Comparison of ENCODE assay signal across 15 cellular contexts in genomic region chr13:110251227-110251791, GRCh38. TPM values are rescaled to one million over a fixed set of nuclear protein-coding genes. Genes with fewer than 3 reads are reported as not detected.
DNase-seq lines count a peak whose midpoint lies in the region; ATAC-seq and TF ChIP-seq lines count a peak whose summit lies in the region.
"Had no signal": no experiment of that assay in that cellular context is flagged by ENCODE, and none has a peak within 500 bp of the region (broad histone marks: within the 10 kb centered on the region; RNA-seq: fewer than 3 reads in every experiment).

No MANE protein-coding gene starts in this region.

- H3K4me1 Mint-ChIP-seq in chondrocyte (ENCODE audit: low read depth): peaks cover 77% of the 10 kb centered on the region

- DNase-seq in chondrocyte (ENCODE audit: low spot score) (no peak), mucosa of descending colon (no peak), inferior parietal cortex (ENCODE audit: extremely low spot score) (no peak), glomerular visceral epithelial cell (ENCODE audit: extremely low spot score) (no peak), cortex of kidney (lab: John Stamatoyannopoulos, UW) (no peak)
- no peak for DNase-seq in activated effector memory CD4-positive, alpha-beta T cell treated with Interleukin-2 at 50 U/mL for 16 hours
- DNase-seq: amygdala; midbrain; NCI-H1694 treated with DMSO at 0.1 percent for 48 hours; NCI-H748 treated with DMSO at 0.1 percent for 48 hours; SHP77 treated with DMSO at 0.1 percent for 48 hours; stimulated activated CD4-positive, alpha-beta T cell treated with anti-CD3 and anti-CD28 coated beads, Interleukin-12 subunit alpha, Interleukin-12 subunit beta, amount 100 ng/mL, for 4 hours had no signal

- H3K36me3 Mint-ChIP-seq in chondrocyte (ENCODE audit: low read depth): peaks cover 28% of the 10 kb centered on the region

- H3K4me3 ChIP-seq in mucosa of descending colon: no peak overlapping the region
- peak overlapping the region in 1 of 2 donors; percentile 3 for H3K4me3 ChIP-seq in stomach smooth muscle (ENCODE audit: low read length in 2 of 2)
- H3K4me3 ChIP-seq: BLaER1 treated with 17β-estradiol and CSF1 and Interleukin-3, amounts not matched to agents 10 nM and 100 nM had no signal

- no peaks in the 10 kb centered on the region for H3K27me3 Mint-ChIP-seq in chondrocyte (ENCODE audit: low read depth)

- no peak for TF ChIP-seq CTCF in chondrocyte (IDR thresholded peaks at IDR 0.05)
- no peak for TF ChIP-seq CTCF in mucosa of descending colon (IDR thresholded peaks at IDR 0.05)

- H3K27ac Mint-ChIP-seq in chondrocyte (ENCODE audit: unreplicated experiment): peak overlapping the region; percentile 99

- H3K9me3 ChIP-seq in mucosa of descending colon: no peaks in the 10 kb centered on the region
- no peaks in the 10 kb centered on the region for H3K9me3 ChIP-seq in stomach smooth muscle (ENCODE audit: control insufficient read depth in 2 of 2, low read length in 2 of 2)

- ATAC-seq in HG03432 (IDR thresholded peaks at IDR 0.05; ENCODE audit: unreplicated experiment): peak; percentile 48
- peak; percentile 7 for ATAC-seq in mucosa of descending colon

- H3K27ac ChIP-seq in stomach smooth muscle (ENCODE audit: low read length): peak overlapping the region; percentile 79
- H3K27ac ChIP-seq: BLaER1 treated with 17β-estradiol and CSF1 and Interleukin-3, amounts not matched to agents 10 nM and 100 nM had no signal

- H3K27me3 ChIP-seq in stomach smooth muscle (ENCODE audit: control insufficient read depth in 1 of 2, insufficient read depth in 2 of 2, low read length in 2 of 2): no peaks in the 10 kb centered on the region
- H3K27me3 ChIP-seq: BLaER1 treated with 17β-estradiol and CSF1 and Interleukin-3, amounts not matched to agents 10 nM and 100 nM had no signal

- intact Hi-C loops in mucosa of descending colon (cut with DNase I, micrococcal nuclease): no loop called here

- H3K4me3 Mint-ChIP-seq in chondrocyte (ENCODE audit: unreplicated experiment): peak overlapping the region; percentile 28

- peak overlapping the region in 1 of 2 donors; percentile 17 for H3K9ac ChIP-seq in stomach smooth muscle (ENCODE audit: low read length in 2 of 2)
- H3K9ac ChIP-seq: BLaER1 treated with 17β-estradiol and CSF1 and Interleukin-3, amounts not matched to agents 10 nM and 100 nM had no signal

- H3K36me3 ChIP-seq in mucosa of descending colon (ENCODE audit: low read depth) (no peaks in the 10 kb centered on the region), stomach smooth muscle (ENCODE audit: control insufficient read depth in 2 of 2, insufficient read depth in 2 of 2, low read length in 2 of 2) (peaks cover 0 to 6% of the 10 kb centered on the region in 2 donors)
- H3K36me3 ChIP-seq: BLaER1 treated with 17β-estradiol and CSF1 and Interleukin-3, amounts not matched to agents 10 nM and 100 nM had no signal

- H3K4me1 ChIP-seq in mucosa of descending colon (ENCODE audit: low read depth): no peaks in the 10 kb centered on the region
- H3K4me1 ChIP-seq in stomach smooth muscle (ENCODE audit: control insufficient read depth, insufficient read depth, low read length): peaks cover 57% of the 10 kb centered on the region

- H3K9me3 Mint-ChIP-seq in chondrocyte (ENCODE audit: low read depth): no peaks in the 10 kb centered on the region

RNA-seq across cellular contexts. Expression of gene COL4A1, which starts 55.6 kb away (rescaled TPM):
- total RNA-seq in chondrocyte (2,319 to 5,210 TPM (median 5,209 TPM) in 3 replicates), mucosa of descending colon (100 to 1,000 TPM in 1 of 3 donors, 10 to 100 TPM in 2; 19.0 to 308 (median 61.9) TPM)

RNA-seq across cellular contexts. Expression of gene COL4A2, which starts 55.8 kb away (rescaled TPM):
- total RNA-seq in chondrocyte (1,370 to 2,411 TPM (median 2,366 TPM) in 3 replicates), mucosa of descending colon (100 to 1,000 TPM in 1 of 3 donors, 10 to 100 TPM in 2; 33.5 to 389 (median 74.2) TPM)
